ENCODE assay signal across 29 cellular contexts in the genomic region with DNA sequence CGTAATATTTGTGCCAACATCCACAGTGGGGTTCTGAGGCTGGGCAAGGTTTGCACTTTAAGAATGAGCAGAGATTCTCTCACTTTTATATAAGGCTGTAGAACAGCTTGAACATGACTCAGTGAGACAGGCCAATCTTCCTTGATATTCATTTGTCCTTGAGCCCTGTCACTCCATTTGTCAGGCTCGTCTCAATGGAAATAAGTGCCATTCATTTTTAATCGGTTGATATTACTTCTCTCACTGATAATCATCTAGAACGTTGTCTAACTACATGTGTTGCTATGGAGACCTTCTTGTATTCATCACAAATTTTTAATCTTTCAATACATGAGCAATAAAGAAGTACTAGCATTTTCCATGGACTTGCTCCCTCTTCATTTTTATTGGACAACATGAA.
"Had no signal": no experiment of that assay in that cellular context is flagged by ENCODE, and none has a peak within 500 bp of the region (broad histone marks: within the 10 kb centered on the region; RNA-seq: fewer than 3 reads in every experiment).

No MANE protein-coding gene starts in this region.

- H3K4me3 ChIP-seq: adrenal gland, body of pancreas, esophagus squamous epithelium, gastroesophageal sphincter had no signal

- H3K4me1 Mint-ChIP-seq: activated B cell treated with CpG ODN at 0.5 μM for 24 hours; activated naive CD4-positive, alpha-beta T cell treated with anti-CD3 and anti-CD28 coated beads, Interleukin-2, amount 50 U/mL, for 24 hours; activated naive CD8-positive, alpha-beta T cell treated with anti-CD3 and anti-CD28 coated beads for 36 hours; activated naive CD8-positive, alpha-beta T cell treated with anti-CD3 and anti-CD28 coated beads, Interleukin-2, amount 50 U/mL, for 24 hours; activated T-helper 17 cell treated with anti-CD3 and anti-CD28 coated beads, Interleukin-2, amount 50 U/mL, for 72 hours; T-helper 17 cell had no signal

- H3K36me3 Mint-ChIP-seq: activated naive CD4-positive, alpha-beta T cell treated with anti-CD3 and anti-CD28 coated beads, Interleukin-2, amount 50 U/mL, for 24 hours; activated naive CD8-positive, alpha-beta T cell treated with anti-CD3 and anti-CD28 coated beads for 36 hours had no signal

- H3K27ac Mint-ChIP-seq: activated B cell treated with CpG ODN at 0.5 μM for 24 hours; activated CD8-positive, alpha-beta T cell treated with anti-CD3 and anti-CD28 coated beads for 36 hours; activated naive CD4-positive, alpha-beta T cell treated with anti-CD3 and anti-CD28 coated beads for 36 hours; activated naive CD4-positive, alpha-beta T cell treated with anti-CD3 and anti-CD28 coated beads, Interleukin-2, amount 50 U/mL, for 24 hours; activated naive CD8-positive, alpha-beta T cell treated with anti-CD3 and anti-CD28 coated beads for 36 hours; activated naive CD8-positive, alpha-beta T cell treated with anti-CD3 and anti-CD28 coated beads, Interleukin-2, amount 50 U/mL, for 24 hours; activated T-helper 17 cell treated with anti-CD3 and anti-CD28 coated beads, Interleukin-2, amount 50 U/mL, for 72 hours; T-helper 17 cell; T-helper 2 cell treated with Interferon-gamma antibody and Interleukin-4, amounts not matched to agents 5 μg/mL and 100 μg/mL, for 36 hours had no signal

- H3K27me3 ChIP-seq: adrenal gland, body of pancreas, esophagus squamous epithelium, gastroesophageal sphincter had no signal

- DNase-seq: activated B cell treated with CpG ODN at 0.5 μM for 24 hours; activated CD4-positive, alpha-beta T cell treated with anti-CD3 and anti-CD28 coated beads for 48 hours; activated CD4-positive, alpha-beta T cell treated with anti-CD3 and anti-CD28 coated beads, Interleukin-2, amount 50 U/mL, for 1 hour; activated CD4-positive, alpha-beta T cell treated with anti-CD3 and anti-CD28 coated beads, Interleukin-2, amount 50 U/mL, for 48 hours; activated CD8-positive, alpha-beta memory T cell treated with anti-CD3 and anti-CD28 coated beads for 24 hours; activated CD8-positive, alpha-beta T cell treated with anti-CD3 and anti-CD28 coated beads for 36 hours; activated effector memory CD4-positive, alpha-beta T cell treated with Interleukin-2 at 50 U/mL for 16 hours; activated naive CD4-positive, alpha-beta T cell treated with anti-CD3 and anti-CD28 coated beads for 36 hours; activated naive CD8-positive, alpha-beta T cell treated with anti-CD3 and anti-CD28 coated beads for 36 hours; activated naive CD8-positive, alpha-beta T cell treated with anti-CD3 and anti-CD28 coated beads, Interleukin-2, amount 50 U/mL, for 24 hours; activated T-cell treated with anti-CD3 and anti-CD28 coated beads, Interleukin-2, amount 50 U/mL, for 4 hours; adrenal gland; amygdala; aorta; body of pancreas; caudate nucleus; effector CD8-positive, alpha-beta T cell; esophagus squamous epithelium; foreskin melanocyte; T-helper 1 cell; T-helper 17 cell; T1000; WERI-Rb-1 had no signal

- H3K27ac ChIP-seq: adrenal gland, body of pancreas, epithelial cell of prostate, esophagus squamous epithelium, gastroesophageal sphincter, WERI-Rb-1 had no signal

- H3K36me3 ChIP-seq: adrenal gland, esophagus squamous epithelium, gastroesophageal sphincter, WERI-Rb-1 had no signal

- ATAC-seq: activated CD4-positive, CD25-positive, alpha-beta regulatory T cell treated with anti-CD3 and anti-CD28 coated beads, Interleukin-2, amount 50 U/mL, for 24 hours; activated CD8-positive, alpha-beta T cell treated with anti-CD3 and anti-CD28 coated beads for 36 hours; activated naive CD8-positive, alpha-beta T cell treated with anti-CD3 and anti-CD28 coated beads, Interleukin-2, amount 50 U/mL, for 24 hours; activated T-cell treated with anti-CD3 and anti-CD28 coated beads, Interleukin-2, amount 50 U/mL, for 4 hours; activated T-helper 17 cell treated with anti-CD3 and anti-CD28 coated beads, Interleukin-2, amount 50 U/mL, for 72 hours; body of pancreas; gastroesophageal sphincter; T-helper 17 cell had no signal

- H3K9me3 Mint-ChIP-seq: activated T-cell treated with anti-CD3 and anti-CD28 coated beads, Interleukin-2, amount 50 U/mL, for 4 hours had no signal

- H3K4me3 Mint-ChIP-seq: activated B cell treated with CpG ODN at 0.5 μM for 24 hours; activated CD8-positive, alpha-beta T cell treated with anti-CD3 and anti-CD28 coated beads for 36 hours; activated naive CD4-positive, alpha-beta T cell treated with anti-CD3 and anti-CD28 coated beads for 36 hours; activated naive CD4-positive, alpha-beta T cell treated with anti-CD3 and anti-CD28 coated beads, Interleukin-2, amount 50 U/mL, for 24 hours; activated naive CD8-positive, alpha-beta T cell treated with anti-CD3 and anti-CD28 coated beads for 36 hours; activated naive CD8-positive, alpha-beta T cell treated with anti-CD3 and anti-CD28 coated beads, Interleukin-2, amount 50 U/mL, for 24 hours; activated T-cell treated with anti-CD3 and anti-CD28 coated beads, Interleukin-2, amount 50 U/mL, for 4 hours; activated T-helper 17 cell treated with anti-CD3 and anti-CD28 coated beads, Interleukin-2, amount 50 U/mL, for 72 hours; T-helper 17 cell; T-helper 2 cell treated with Interferon-gamma antibody and Interleukin-4, amounts not matched to agents 5 μg/mL and 100 μg/mL, for 36 hours had no signal

- H3K4me1 ChIP-seq: adrenal gland, body of pancreas, esophagus squamous epithelium, gastroesophageal sphincter had no signal

- H3K27me3 Mint-ChIP-seq: activated B cell treated with CpG ODN at 0.5 μM for 24 hours; activated CD8-positive, alpha-beta T cell treated with anti-CD3 and anti-CD28 coated beads for 36 hours; activated naive CD4-positive, alpha-beta T cell treated with anti-CD3 and anti-CD28 coated beads, Interleukin-2, amount 50 U/mL, for 24 hours; activated naive CD8-positive, alpha-beta T cell treated with anti-CD3 and anti-CD28 coated beads for 36 hours; activated naive CD8-positive, alpha-beta T cell treated with anti-CD3 and anti-CD28 coated beads, Interleukin-2, amount 50 U/mL, for 24 hours; activated T-helper 17 cell treated with anti-CD3 and anti-CD28 coated beads, Interleukin-2, amount 50 U/mL, for 72 hours; T-helper 17 cell had no signal

- H3K9me3 ChIP-seq: adrenal gland, body of pancreas, gastroesophageal sphincter had no signal
